In the genomic region with DNA sequence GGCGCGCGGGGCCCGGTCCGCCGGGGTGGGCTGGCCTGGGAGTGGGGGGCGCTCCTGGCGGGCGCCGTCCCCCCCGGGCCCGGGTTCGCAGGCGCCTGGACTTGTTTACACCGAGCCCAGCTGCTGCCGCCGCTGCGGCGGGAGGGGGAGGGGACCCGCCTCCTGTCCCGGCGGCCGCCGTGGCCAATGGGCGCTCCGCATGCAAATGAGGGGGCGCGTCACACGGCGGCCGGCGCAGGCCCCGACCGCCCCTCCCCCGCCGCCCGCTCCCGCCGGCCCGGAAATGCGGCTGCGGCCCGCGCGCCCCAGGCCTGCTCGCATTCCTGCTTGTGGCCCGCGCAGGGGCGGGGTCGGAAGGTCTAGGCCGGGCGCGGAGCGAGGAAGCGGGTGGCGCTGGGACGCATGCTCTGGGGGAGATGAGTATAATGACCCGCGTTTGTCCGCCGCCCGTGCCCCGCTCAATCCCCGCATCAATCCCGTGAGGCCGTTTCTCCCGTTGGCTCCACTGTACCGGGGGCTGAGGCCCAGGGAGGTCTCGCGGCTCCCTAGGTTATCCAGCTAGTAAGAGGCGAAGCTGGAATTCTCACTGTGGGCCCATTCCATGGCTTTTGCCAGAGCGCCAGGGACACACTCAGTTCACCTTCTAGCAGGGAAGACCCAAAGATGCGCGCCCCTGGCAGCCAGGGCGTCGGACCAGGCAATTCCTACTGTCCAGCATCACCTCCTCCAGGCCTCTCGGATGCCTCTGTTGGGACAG, we compare ENCODE assay signal across 1 cellular context.
TF ChIP-seq lines count a peak whose summit lies in the region.

A gene with protein sequence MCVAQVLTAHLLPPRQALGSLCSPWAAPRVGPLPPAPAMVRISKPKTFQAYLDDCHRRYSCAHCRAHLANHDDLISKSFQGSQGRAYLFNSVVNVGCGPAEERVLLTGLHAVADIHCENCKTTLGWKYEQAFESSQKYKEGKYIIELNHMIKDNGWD (minus strand): TSS at position 109 of the 757 bp plus-strand sequence. CDS start 731 bp downstream, outside the sequence.

TF ChIP-seq in HepG2, 621 proteins besides CTCF, POLR2A, EP300 and RAD21 (continued from another document and continues in another):
- TF ChIP-seq ZNF12 (CRISPR knock-in tag; IDR thresholded peaks at IDR 0.05): peak; percentile 48; the same call in 1 of the 2 replicates
- peak; percentile 51; the same call in 1 of the 2 replicates for TF ChIP-seq ZNF567 (CRISPR knock-in tag; IDR thresholded peaks at IDR 0.05; ENCODE audit: borderline replicate concordance)
- TF ChIP-seq ZNF790 (CRISPR knock-in tag; IDR thresholded peaks at IDR 0.05; ENCODE audit: borderline replicate concordance): no peak
- no peak for TF ChIP-seq MTA3 (CRISPR knock-in tag; IDR thresholded peaks at IDR 0.05)
- TF ChIP-seq POGZ (CRISPR knock-in tag; IDR thresholded peaks at IDR 0.05): peak; percentile 64
- TF ChIP-seq KAT8 (CRISPR knock-in tag; IDR thresholded peaks at IDR 0.05): peak; percentile 68; the same call in 1 of the 2 replicates
- peak; percentile 83 for TF ChIP-seq MXD4 (CRISPR knock-in tag; IDR thresholded peaks at IDR 0.05)
- TF ChIP-seq ZNF33B (CRISPR knock-in tag; IDR thresholded peaks at IDR 0.05): no peak
- peak; percentile 85 for TF ChIP-seq HNRNPK (IDR thresholded peaks at IDR 0.05; ENCODE audit: low read depth, low read length, poor library complexity, severe bottlenecking)
- peak; percentile 57; the same call in 1 of the 2 replicates for TF ChIP-seq MAZ (IDR thresholded peaks at IDR 0.05; ENCODE audit: borderline replicate concordance, low read depth, low read length)
- no peak; the same call in 1 of the 2 replicates for TF ChIP-seq MAZ (CRISPR knock-in tag; IDR thresholded peaks at IDR 0.05; ENCODE audit: low read depth)
- TF ChIP-seq ZZZ3 (CRISPR knock-in tag; IDR thresholded peaks at IDR 0.05; ENCODE audit: borderline replicate concordance): peak; percentile 60; the same call in 1 of the 2 replicates
- TF ChIP-seq CHD2 (IDR thresholded peaks at IDR 0.05; ENCODE audit: low read depth, low read length): peak; percentile 53; the same call in 1 of the 2 replicates
- TF ChIP-seq ZIK1 (CRISPR knock-in tag; IDR thresholded peaks at IDR 0.05; ENCODE audit: borderline replicate concordance, low read depth): peak; percentile 40; the same call in 1 of the 2 replicates
- peak; percentile 79 for TF ChIP-seq ZNF547 (CRISPR knock-in tag; IDR thresholded peaks at IDR 0.05)
- peak; percentile 36; the same call in 1 of the 2 replicates for TF ChIP-seq MTA1 (CRISPR knock-in tag; IDR thresholded peaks at IDR 0.05; ENCODE audit: borderline replicate concordance)
- no peak for TF ChIP-seq ZKSCAN5 (CRISPR knock-in tag; IDR thresholded peaks at IDR 0.05)
- TF ChIP-seq, protein P1, sequence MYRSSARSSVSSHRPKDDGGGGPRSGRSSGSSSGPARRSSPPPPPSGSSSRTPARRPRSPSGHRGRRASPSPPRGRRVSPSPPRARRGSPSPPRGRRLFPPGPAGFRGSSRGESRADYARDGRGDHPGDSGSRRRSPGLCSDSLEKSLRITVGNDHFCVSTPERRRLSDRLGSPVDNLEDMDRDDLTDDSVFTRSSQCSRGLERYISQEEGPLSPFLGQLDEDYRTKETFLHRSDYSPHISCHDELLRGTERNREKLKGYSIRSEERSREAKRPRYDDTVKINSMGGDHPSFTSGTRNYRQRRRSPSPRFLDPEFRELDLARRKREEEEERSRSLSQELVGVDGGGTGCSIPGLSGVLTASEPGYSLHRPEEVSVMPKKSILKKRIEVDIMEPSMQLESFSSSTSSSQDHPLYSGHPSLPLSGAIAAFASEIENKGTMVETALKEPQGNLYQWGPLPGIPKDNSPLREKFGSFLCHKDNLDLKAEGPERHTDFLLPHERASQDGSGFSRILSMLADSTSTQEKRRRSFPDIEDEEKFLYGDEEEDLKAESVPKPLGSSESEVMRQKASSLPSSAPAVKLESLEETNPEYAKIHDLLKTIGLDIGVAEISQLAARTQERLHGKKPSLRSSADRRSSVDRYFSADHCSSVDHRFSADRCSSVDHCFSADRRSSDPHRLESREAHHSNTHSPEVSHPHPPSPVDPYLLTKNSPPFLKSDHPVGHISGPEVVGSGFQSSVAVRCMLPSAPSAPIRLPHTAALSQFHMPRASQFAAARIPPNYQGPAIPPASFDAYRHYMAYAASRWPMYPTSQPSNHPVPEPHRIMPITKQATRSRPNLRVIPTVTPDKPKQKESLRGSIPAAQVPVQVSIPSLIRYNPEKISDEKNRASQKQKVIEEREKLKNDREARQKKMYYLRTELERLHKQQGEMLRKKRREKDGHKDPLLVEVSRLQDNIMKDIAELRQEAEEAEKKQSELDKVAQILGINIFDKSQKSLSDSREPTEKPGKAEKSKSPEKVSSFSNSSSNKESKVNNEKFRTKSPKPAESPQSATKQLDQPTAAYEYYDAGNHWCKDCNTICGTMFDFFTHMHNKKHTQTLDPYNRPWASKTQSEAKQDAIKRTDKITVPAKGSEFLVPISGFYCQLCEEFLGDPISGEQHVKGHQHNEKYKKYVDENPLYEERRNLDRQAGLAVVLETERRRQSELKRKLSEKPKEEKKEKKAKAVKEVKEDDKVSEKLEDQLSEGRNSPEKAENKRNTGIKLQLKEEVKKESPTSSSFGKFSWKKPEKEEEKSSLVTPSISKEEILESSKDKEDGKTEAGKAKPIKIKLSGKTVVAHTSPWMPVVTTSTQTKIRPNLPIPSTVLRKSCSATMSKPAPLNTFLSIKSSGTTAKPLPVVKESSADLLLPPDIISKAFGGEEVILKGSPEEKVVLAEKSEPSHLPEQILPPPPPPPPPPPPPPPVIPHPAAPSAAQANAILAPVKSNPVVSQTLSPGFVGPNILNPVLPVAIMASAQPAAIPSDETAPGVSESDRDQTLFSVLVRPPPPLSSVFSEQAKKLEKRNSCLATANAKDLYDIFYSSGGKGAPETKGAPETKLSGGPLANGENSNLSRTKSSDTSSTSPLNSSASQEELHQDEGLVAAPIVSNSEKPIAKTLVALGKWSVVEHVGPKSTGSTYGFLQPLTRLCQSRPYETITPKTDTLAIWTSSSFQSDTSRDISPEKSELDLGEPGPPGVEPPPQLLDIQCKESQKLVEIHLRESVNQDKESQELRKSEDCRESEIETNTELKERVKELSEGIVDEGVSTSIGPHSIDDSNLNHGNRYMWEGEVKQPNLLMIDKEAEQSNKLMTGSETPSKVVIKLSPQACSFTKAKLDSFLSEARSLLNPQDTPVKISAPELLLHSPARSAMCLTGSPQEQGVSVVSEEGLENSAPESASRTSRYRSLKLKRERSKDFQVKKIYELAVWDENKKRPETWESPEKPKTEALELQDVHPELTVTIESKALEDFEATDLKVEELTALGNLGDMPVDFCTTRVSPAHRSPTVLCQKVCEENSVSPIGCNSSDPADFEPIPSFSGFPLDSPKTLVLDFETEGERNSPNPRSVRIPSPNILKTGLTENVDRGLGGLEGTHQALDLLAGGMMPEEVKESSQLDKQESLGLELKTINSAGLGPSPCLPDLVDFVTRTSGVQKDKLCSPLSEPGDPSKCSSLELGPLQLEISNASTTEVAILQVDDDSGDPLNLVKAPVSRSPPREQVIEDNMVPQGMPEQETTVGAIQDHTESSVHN (CRISPR knock-in tag; IDR thresholded peaks at IDR 0.05): peak; percentile 41; the same call in 1 of the 2 replicates
- TF ChIP-seq, protein P2, sequence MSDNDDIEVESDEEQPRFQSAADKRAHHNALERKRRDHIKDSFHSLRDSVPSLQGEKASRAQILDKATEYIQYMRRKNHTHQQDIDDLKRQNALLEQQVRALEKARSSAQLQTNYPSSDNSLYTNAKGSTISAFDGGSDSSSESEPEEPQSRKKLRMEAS (IDR thresholded peaks at IDR 0.05): peak; percentile 91
- no peak for TF ChIP-seq NR1H2 (CRISPR knock-in tag; IDR thresholded peaks at IDR 0.05; ENCODE audit: borderline replicate concordance, low read depth)
- TF ChIP-seq MYC (CRISPR knock-in tag; IDR thresholded peaks at IDR 0.05; ENCODE audit: borderline replicate concordance): peak; percentile 71
- TF ChIP-seq, protein P3, sequence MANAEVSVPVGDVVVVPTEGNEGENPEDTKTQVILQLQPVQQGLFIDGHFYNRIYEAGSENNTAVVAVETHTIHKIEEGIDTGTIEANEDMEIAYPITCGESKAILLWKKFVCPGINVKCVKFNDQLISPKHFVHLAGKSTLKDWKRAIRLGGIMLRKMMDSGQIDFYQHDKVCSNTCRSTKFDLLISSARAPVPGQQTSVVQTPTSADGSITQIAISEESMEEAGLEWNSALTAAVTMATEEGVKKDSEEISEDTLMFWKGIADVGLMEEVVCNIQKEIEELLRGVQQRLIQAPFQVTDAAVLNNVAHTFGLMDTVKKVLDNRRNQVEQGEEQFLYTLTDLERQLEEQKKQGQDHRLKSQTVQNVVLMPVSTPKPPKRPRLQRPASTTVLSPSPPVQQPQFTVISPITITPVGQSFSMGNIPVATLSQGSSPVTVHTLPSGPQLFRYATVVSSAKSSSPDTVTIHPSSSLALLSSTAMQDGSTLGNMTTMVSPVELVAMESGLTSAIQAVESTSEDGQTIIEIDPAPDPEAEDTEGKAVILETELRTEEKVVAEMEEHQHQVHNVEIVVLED (CRISPR knock-in tag; IDR thresholded peaks at IDR 0.05; ENCODE audit: borderline replicate concordance): peak; percentile 68; the same call in 1 of the 2 replicates
- TF ChIP-seq, protein P4, sequence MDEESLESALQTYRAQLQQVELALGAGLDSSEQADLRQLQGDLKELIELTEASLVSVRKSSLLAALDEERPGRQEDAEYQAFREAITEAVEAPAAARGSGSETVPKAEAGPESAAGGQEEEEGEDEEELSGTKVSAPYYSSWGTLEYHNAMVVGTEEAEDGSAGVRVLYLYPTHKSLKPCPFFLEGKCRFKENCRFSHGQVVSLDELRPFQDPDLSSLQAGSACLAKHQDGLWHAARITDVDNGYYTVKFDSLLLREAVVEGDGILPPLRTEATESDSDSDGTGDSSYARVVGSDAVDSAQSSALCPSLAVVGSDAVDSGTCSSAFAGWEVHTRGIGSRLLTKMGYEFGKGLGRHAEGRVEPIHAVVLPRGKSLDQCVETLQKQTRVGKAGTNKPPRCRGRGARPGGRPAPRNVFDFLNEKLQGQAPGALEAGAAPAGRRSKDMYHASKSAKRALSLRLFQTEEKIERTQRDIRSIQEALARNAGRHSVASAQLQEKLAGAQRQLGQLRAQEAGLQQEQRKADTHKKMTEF (CRISPR knock-in tag; IDR thresholded peaks at IDR 0.05): peak; percentile 43; the same call in 1 of the 2 replicates
- 0 out of 2 replicates have a peak, but pooled peaks have one; percentile 14 for TF ChIP-seq ZNF138 (CRISPR knock-in tag; IDR thresholded peaks at IDR 0.05; ENCODE audit: low read depth)
- peak; percentile 95 for TF ChIP-seq TEAD3 (CRISPR knock-in tag; optimal IDR thresholded peaks at IDR 0.05; ENCODE audit: borderline replicate concordance)
- peak; percentile 76 for TF ChIP-seq ZMYM4 (CRISPR knock-in tag; IDR thresholded peaks at IDR 0.05)
- TF ChIP-seq TAF1 (CRISPR knock-in tag; IDR thresholded peaks at IDR 0.05): peak; percentile 71
- peak; percentile 87 for TF ChIP-seq ELF3 (CRISPR knock-in tag; IDR thresholded peaks at IDR 0.05)
- TF ChIP-seq NCOA1 (CRISPR knock-in tag; IDR thresholded peaks at IDR 0.05): peak; percentile 40; the same call in 1 of the 2 replicates
- peak; percentile 69; the same call in 1 of the 2 replicates for TF ChIP-seq ZMYM2 (CRISPR knock-in tag; IDR thresholded peaks at IDR 0.05)
- TF ChIP-seq SP1 (IDR thresholded peaks at IDR 0.05): no peak
- peak; percentile 73 for TF ChIP-seq SP1 (CRISPR knock-in tag; IDR thresholded peaks at IDR 0.05)
- peak; percentile 54; the same call in 1 of the 2 replicates for TF ChIP-seq ERF (CRISPR knock-in tag; IDR thresholded peaks at IDR 0.05)
- TF ChIP-seq TCF7L2 (IDR thresholded peaks at IDR 0.05; ENCODE audit: low read depth, low read length): no peak
- peak; percentile 38 for TF ChIP-seq ZNF143 (CRISPR knock-in tag; IDR thresholded peaks at IDR 0.05)
- no peak for TF ChIP-seq ZNF292 (CRISPR knock-in tag; IDR thresholded peaks at IDR 0.05; ENCODE audit: borderline replicate concordance, low read depth)
- no peak for TF ChIP-seq MEIS1 (CRISPR knock-in tag; IDR thresholded peaks at IDR 0.05; ENCODE audit: borderline replicate concordance)
- TF ChIP-seq ZNF30 (CRISPR knock-in tag; IDR thresholded peaks at IDR 0.05): no peak
- 0 out of 2 replicates have a peak, but pooled peaks have one; percentile 66 for TF ChIP-seq IRX3 (CRISPR knock-in tag; IDR thresholded peaks at IDR 0.05; ENCODE audit: borderline replicate concordance, low read depth)
- peak; percentile 78; the same call in 1 of the 2 replicates for TF ChIP-seq ZNF616 (CRISPR knock-in tag; IDR thresholded peaks at IDR 0.05; ENCODE audit: low read depth)
- TF ChIP-seq ZNF333 (CRISPR knock-in tag; IDR thresholded peaks at IDR 0.05; ENCODE audit: borderline replicate concordance): no peak
- no peak for TF ChIP-seq TCF12 (IDR thresholded peaks at IDR 0.05)
- 0 out of 2 replicates have a peak, but pooled peaks have one; percentile 29 for TF ChIP-seq TCF12 (CRISPR knock-in tag; IDR thresholded peaks at IDR 0.05)
- TF ChIP-seq CHCHD3 (CRISPR knock-in tag; IDR thresholded peaks at IDR 0.05): 0 out of 2 replicates have a peak, but pooled peaks have one; percentile 59
- TF ChIP-seq, protein P5, sequence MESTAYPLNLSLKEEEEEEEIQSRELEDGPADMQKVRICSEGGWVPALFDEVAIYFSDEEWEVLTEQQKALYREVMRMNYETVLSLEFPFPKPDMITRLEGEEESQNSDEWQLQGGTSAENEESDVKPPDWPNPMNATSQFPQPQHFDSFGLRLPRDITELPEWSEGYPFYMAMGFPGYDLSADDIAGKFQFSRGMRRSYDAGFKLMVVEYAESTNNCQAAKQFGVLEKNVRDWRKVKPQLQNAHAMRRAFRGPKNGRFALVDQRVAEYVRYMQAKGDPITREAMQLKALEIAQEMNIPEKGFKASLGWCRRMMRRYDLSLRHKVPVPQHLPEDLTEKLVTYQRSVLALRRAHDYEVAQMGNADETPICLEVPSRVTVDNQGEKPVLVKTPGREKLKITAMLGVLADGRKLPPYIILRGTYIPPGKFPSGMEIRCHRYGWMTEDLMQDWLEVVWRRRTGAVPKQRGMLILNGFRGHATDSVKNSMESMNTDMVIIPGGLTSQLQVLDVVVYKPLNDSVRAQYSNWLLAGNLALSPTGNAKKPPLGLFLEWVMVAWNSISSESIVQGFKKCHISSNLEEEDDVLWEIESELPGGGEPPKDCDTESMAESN (CRISPR knock-in tag; conservative IDR thresholded peaks at IDR 0.05): peak; percentile 72
- no peak for TF ChIP-seq ZNF3 (CRISPR knock-in tag; IDR thresholded peaks at IDR 0.05)
- TF ChIP-seq ZNF713 (CRISPR knock-in tag; IDR thresholded peaks at IDR 0.05): no peak
- 0 out of 2 replicates have a peak, but pooled peaks have one; percentile 61 for TF ChIP-seq ISX (CRISPR knock-in tag; conservative IDR thresholded peaks at IDR 0.05)
- TF ChIP-seq TSC22D2 (CRISPR knock-in tag; IDR thresholded peaks at IDR 0.05; ENCODE audit: borderline replicate concordance): peak; percentile 88; the same call in 1 of the 2 replicates
- TF ChIP-seq NFKB2 (CRISPR knock-in tag; IDR thresholded peaks at IDR 0.05; ENCODE audit: borderline replicate concordance): peak; percentile 60; the same call in 1 of the 2 replicates
- no peak for TF ChIP-seq ZNF83 (CRISPR knock-in tag; IDR thresholded peaks at IDR 0.05; ENCODE audit: borderline replicate concordance)
- no peak for TF ChIP-seq KLF15 (CRISPR knock-in tag; IDR thresholded peaks at IDR 0.05; ENCODE audit: borderline replicate concordance)
- TF ChIP-seq KDM4B (CRISPR knock-in tag; IDR thresholded peaks at IDR 0.05): no peak
- TF ChIP-seq ZSCAN20 (CRISPR knock-in tag; IDR thresholded peaks at IDR 0.05; ENCODE audit: borderline replicate concordance): 0 out of 2 replicates have a peak, but pooled peaks have one; percentile 48
